8 cellular contexts compared by ENCODE assay signal in the genomic region with DNA sequence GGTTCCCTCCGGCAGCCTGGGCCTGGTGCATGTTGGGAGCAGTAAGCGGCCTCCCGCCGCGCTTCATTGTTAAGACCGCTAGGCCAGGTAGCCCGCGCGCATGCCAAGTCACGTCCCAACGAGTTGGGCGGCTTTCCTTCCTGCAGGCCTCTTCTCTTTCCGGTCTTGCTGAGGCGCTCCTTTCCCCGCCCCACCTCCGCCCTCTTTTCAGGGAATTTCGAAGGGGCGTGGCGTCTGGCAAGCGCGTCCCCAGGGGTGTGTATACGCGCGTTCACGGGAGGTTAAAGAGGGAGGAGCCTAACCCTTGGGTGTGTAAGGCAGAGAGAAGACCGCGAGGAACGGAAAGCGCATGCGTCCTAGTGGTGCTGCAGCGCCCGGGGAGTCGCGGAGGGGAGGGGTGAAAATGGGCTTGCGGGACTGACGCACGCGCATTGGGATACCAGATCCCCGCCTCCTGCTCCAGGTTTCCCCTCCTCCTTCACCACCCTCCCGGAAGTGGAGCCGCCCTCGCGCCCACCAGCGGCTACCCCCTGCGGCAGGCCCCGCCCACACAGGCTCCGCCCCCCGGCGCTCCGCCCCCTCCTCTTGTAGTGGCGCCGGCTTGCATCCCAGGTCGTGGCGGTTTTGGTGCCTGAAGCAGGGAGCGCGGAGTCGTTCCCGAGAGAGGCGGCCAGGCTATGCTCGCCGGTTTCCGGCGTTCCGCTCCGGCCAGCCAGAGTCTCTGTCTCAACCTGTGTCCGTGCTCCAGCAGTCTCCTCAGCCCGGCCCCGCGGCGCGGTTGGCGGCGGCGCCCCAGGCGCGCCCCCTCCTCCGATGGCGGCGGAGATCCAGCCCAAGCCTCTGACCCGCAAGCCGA. TPM values are rescaled to one million over a fixed set of nuclear protein-coding genes. Genes with fewer than 3 reads are reported as not detected.
DNase-seq lines count a peak whose midpoint lies in the region; ATAC-seq, FAIRE-seq and TF ChIP-seq lines count a peak whose summit lies in the region.

A gene with protein sequence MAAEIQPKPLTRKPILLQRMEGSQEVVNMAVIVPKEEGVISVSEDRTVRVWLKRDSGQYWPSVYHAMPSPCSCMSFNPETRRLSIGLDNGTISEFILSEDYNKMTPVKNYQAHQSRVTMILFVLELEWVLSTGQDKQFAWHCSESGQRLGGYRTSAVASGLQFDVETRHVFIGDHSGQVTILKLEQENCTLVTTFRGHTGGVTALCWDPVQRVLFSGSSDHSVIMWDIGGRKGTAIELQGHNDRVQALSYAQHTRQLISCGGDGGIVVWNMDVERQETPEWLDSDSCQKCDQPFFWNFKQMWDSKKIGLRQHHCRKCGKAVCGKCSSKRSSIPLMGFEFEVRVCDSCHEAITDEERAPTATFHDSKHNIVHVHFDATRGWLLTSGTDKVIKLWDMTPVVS (plus strand): TSS at position 588 of the 856 bp plus-strand sequence. CDS start 226 bp downstream, at position 814.

- peak within 1 kb of the TSS; percentile 92 for H3K4me3 ChIP-seq in GM12865 (ENCODE audit: low read depth, low read length)
- H3K4me3 ChIP-seq in pancreas = peak within 1 kb of the TSS; percentile 88 to 96 (median 92)
- H3K4me3 ChIP-seq in tibial artery = peak within 1 kb of the TSS; percentile 75 to 97

- H3K27me3 ChIP-seq in pancreas = no peaks in the 10 kb centered on the region
- no peaks in the 10 kb centered on the region for H3K27me3 ChIP-seq in tibial artery

- H3K27me3 Mint-ChIP-seq in activated naive CD8-positive, alpha-beta T cell treated with anti-CD3 and anti-CD28 coated beads, Interleukin-2, amount 50 U/mL, for 24 hours = no peaks in the 10 kb centered on the region

- no peak for TF ChIP-seq CTCF in GM12865 (IDR thresholded peaks at IDR 0.05; ENCODE audit: insufficient read depth, low read depth, low read length, missing control alignments)
- peak in 1 of 4 donors; percentile 11 for TF ChIP-seq CTCF in pancreas (IDR thresholded peaks at IDR 0.05)
- TF ChIP-seq CTCF in tibial artery (IDR thresholded peaks at IDR 0.05) = peak in 1 of 2 experiments; percentile 44

- H3K4me3 Mint-ChIP-seq in activated naive CD8-positive, alpha-beta T cell treated with anti-CD3 and anti-CD28 coated beads, Interleukin-2, amount 50 U/mL, for 24 hours = peak within 1 kb of the TSS; percentile 82

- H3K4me1 ChIP-seq in pancreas = peaks cover 3 to 32% (median 23%) of the 10 kb centered on the region in 3 donors
- peaks cover 0 to 35% (median 20%) of the 10 kb centered on the region in 4 donors for H3K4me1 ChIP-seq in tibial artery

- peaks cover 36% of the 10 kb centered on the region for H3K4me1 Mint-ChIP-seq in activated naive CD8-positive, alpha-beta T cell treated with anti-CD3 and anti-CD28 coated beads, Interleukin-2, amount 50 U/mL, for 24 hours

- peak within 1 kb of the TSS; percentile 85 to 95 (median 92) for H3K27ac ChIP-seq in pancreas
- H3K27ac ChIP-seq in tibial artery = peak within 1 kb of the TSS; percentile 77 to 88

- no peaks in the 10 kb centered on the region for H3K36me3 ChIP-seq in pancreas
- no peaks in the 10 kb centered on the region for H3K36me3 ChIP-seq in tibial artery

- H3K9me3 ChIP-seq in pancreas (no peaks in the 10 kb centered on the region), tibial artery (no peaks in the 10 kb centered on the region)

- ATAC-seq in HG02759 (IDR thresholded peaks at IDR 0.05; ENCODE audit: unreplicated experiment) (peak; percentile 80), Right ventricle myocardium superior (ENCODE audit: poor library complexity) (peak; percentile 96), pancreas (peak; percentile 87 to 95 (median 90))
- ATAC-seq in activated naive CD8-positive, alpha-beta T cell treated with anti-CD3 and anti-CD28 coated beads, Interleukin-2, amount 50 U/mL, for 24 hours = peak; percentile 82

- FAIRE-seq in pancreas (lab: Jason Lieb, UNC) = peak; percentile 96

- no peaks in the 10 kb centered on the region for H3K36me3 Mint-ChIP-seq in activated naive CD8-positive, alpha-beta T cell treated with anti-CD3 and anti-CD28 coated beads, Interleukin-2, amount 50 U/mL, for 24 hours (ENCODE audit: low read depth)

- intact Hi-C loops in Right ventricle myocardium superior (cut with DNase I) = loop anchor here (2.0 to 10.0 kb wide), 2 partner anchors 131 to 221 kb away; a partner anchor contains a TSS
- intact Hi-C loops in pancreas (cut with DNase I) = loop anchor here in 2 of 3 donors (5.0 to 10.0 kb wide), 4 partner anchors 129 to 201 kb away; a partner anchor contains a TSS
- intact Hi-C loops in tibial artery (cut with DNase I; ENCODE audit: low total_unique reads) = loop anchor here (2.0 to 10.0 kb wide), 5 partner anchors 131 to 672 kb away; a partner anchor contains a TSS

- peak within 1 kb of the TSS; percentile 94 for H3K27ac Mint-ChIP-seq in activated naive CD8-positive, alpha-beta T cell treated with anti-CD3 and anti-CD28 coated beads, Interleukin-2, amount 50 U/mL, for 24 hours

- 0 to 1% methylated on average over 78 to 81 of the region's 81 CpGs for WGBS in pancreas, 2 donors

- peak; percentile 100 for DNase-seq in GM12865 (ENCODE audit: low read depth)
- peak; percentile 99 to 100 (median 100) for DNase-seq in NCI-H1417 (lab: John Stamatoyannopoulos, UW)
- peak; percentile 99 for DNase-seq in SW 1271 (lab: John Stamatoyannopoulos, UW)
- DNase-seq in activated naive CD8-positive, alpha-beta T cell treated with anti-CD3 and anti-CD28 coated beads, Interleukin-2, amount 50 U/mL, for 24 hours = peak; percentile 99
- DNase-seq in Right ventricle myocardium superior = peak; percentile 99
- peak; percentile 99 to 100 (median 100) for DNase-seq in pancreas
- DNase-seq in tibial artery = peak; percentile 100

- H3K9me3 Mint-ChIP-seq in activated naive CD8-positive, alpha-beta T cell treated with anti-CD3 and anti-CD28 coated beads, Interleukin-2, amount 50 U/mL, for 24 hours = no peaks in the 10 kb centered on the region

RNA-seq across cellular contexts. Expression of the gene that starts here (rescaled TPM):
- total RNA-seq in Right ventricle myocardium superior (4.0 TPM), pancreas (10 to 100 TPM; 16.0 to 25.2 (median 17.5) TPM)
- 10 to 100 TPM; 11.4 to 16.3 TPM for polyA plus RNA-seq in pancreas

Comparison
In these comparisons a context has a peak if more than half of its experiments do, and no peak if none do; other contexts are left out.
1. Peak in every context shown above with its lines: DNase-seq, ATAC-seq, H3K4me3 ChIP-seq and H3K27ac ChIP-seq.